ENCODE assay signal across 9 cellular contexts in genomic region chr7:142739927-142740492, GRCh38. TPM values are rescaled to one million over a fixed set of nuclear protein-coding genes. Genes with fewer than 3 reads are reported as not detected.
DNase-seq lines count a peak whose midpoint lies in the region; ATAC-seq and TF ChIP-seq lines count a peak whose summit lies in the region.
"Had no signal": no experiment of that assay in that cellular context is flagged by ENCODE, and none has a peak within 500 bp of the region (broad histone marks: within the 10 kb centered on the region; RNA-seq: fewer than 3 reads in every experiment).

No MANE protein-coding gene starts in this region.

- peak; percentile 54 to 60 for ATAC-seq in naive thymus-derived CD8-positive, alpha-beta T cell

- peak overlapping the region; percentile 33 for H3K27ac Mint-ChIP-seq in activated CD4-positive, alpha-beta memory T cell treated with anti-CD3 and anti-CD28 coated beads for 36 hours
- no peak overlapping the region for H3K27ac Mint-ChIP-seq in activated CD4-positive, alpha-beta memory T cell treated with anti-CD3 and anti-CD28 coated beads, Interleukin-2, amount 10 ng/mL, durations not matched to agents 7 days and 5 days
- no peak overlapping the region for H3K27ac Mint-ChIP-seq in HFFc6
- H3K27ac Mint-ChIP-seq in naive thymus-derived CD8-positive, alpha-beta T cell = peak overlapping the region in 6 of 10 donors; percentile 29 to 89 (median 64)
- H3K27ac Mint-ChIP-seq: activated naive CD8-positive, alpha-beta T cell had no signal

- POLR2A ChIA-PET in activated CD4-positive, alpha-beta memory T cell treated with anti-CD3 and anti-CD28 coated beads for 36 hours (lab: Charles Lee) = no interaction called here
- POLR2A ChIA-PET in activated CD4-positive, alpha-beta memory T cell treated with anti-CD3 and anti-CD28 coated beads, Interleukin-2, amount 10 ng/mL, durations not matched to agents 7 days and 5 days (lab: Charles Lee) = no interaction called here
- POLR2A ChIA-PET in naive thymus-derived CD8-positive, alpha-beta T cell (lab: Charles Lee) = interaction anchor here (0.9 kb wide), 1 partner anchor 58 kb away, joined by 3 read pairs; no protein-coding TSS in a partner anchor

- H3K36me3 Mint-ChIP-seq in activated CD4-positive, alpha-beta memory T cell treated with anti-CD3 and anti-CD28 coated beads for 36 hours = no peaks in the 10 kb centered on the region
- H3K36me3 Mint-ChIP-seq in activated CD4-positive, alpha-beta memory T cell treated with anti-CD3 and anti-CD28 coated beads, Interleukin-2, amount 10 ng/mL, durations not matched to agents 7 days and 5 days (ENCODE audit: low read depth) = no peaks in the 10 kb centered on the region
- no peaks in the 10 kb centered on the region for H3K36me3 Mint-ChIP-seq in HFFc6 (ENCODE audit: low read depth)
- no peaks in the 10 kb centered on the region for H3K36me3 Mint-ChIP-seq in naive thymus-derived CD8-positive, alpha-beta T cell
- H3K36me3 Mint-ChIP-seq: activated naive CD8-positive, alpha-beta T cell had no signal

- no peaks in the 10 kb centered on the region for H3K9me3 Mint-ChIP-seq in activated CD4-positive, alpha-beta memory T cell treated with anti-CD3 and anti-CD28 coated beads for 36 hours
- H3K9me3 Mint-ChIP-seq in activated CD4-positive, alpha-beta memory T cell treated with anti-CD3 and anti-CD28 coated beads, Interleukin-2, amount 10 ng/mL, durations not matched to agents 7 days and 5 days = no peaks in the 10 kb centered on the region
- H3K9me3 Mint-ChIP-seq in HFFc6 = no peaks in the 10 kb centered on the region
- H3K9me3 Mint-ChIP-seq in naive thymus-derived CD8-positive, alpha-beta T cell = no peaks in the 10 kb centered on the region

- TF ChIP-seq CTCF in HFFc6 (IDR thresholded peaks at IDR 0.05) = peak; percentile 3; the same call in 1 of the 2 replicates

- no peaks in the 10 kb centered on the region for H3K4me1 Mint-ChIP-seq in activated CD4-positive, alpha-beta memory T cell treated with anti-CD3 and anti-CD28 coated beads for 36 hours (ENCODE audit: low read depth)
- peaks cover 2% of the 10 kb centered on the region for H3K4me1 Mint-ChIP-seq in activated CD4-positive, alpha-beta memory T cell treated with anti-CD3 and anti-CD28 coated beads, Interleukin-2, amount 10 ng/mL, durations not matched to agents 7 days and 5 days
- H3K4me1 Mint-ChIP-seq in HFFc6 (ENCODE audit: low read depth) = 0 out of 2 replicates have a peak, but pooled peaks cover under 1% of the 10 kb centered on the region
- H3K4me1 Mint-ChIP-seq in naive thymus-derived CD8-positive, alpha-beta T cell = peaks cover 0 to 28% (median 6%) of the 10 kb centered on the region in 4 donors

- CTCF ChIA-PET in activated CD4-positive, alpha-beta memory T cell treated with anti-CD3 and anti-CD28 coated beads for 36 hours (lab: Charles Lee) = no interaction called here
- CTCF ChIA-PET in activated CD4-positive, alpha-beta memory T cell treated with anti-CD3 and anti-CD28 coated beads, Interleukin-2, amount 10 ng/mL, durations not matched to agents 7 days and 5 days (lab: Charles Lee) = no interaction called here

- intact Hi-C loops in activated CD4-positive, alpha-beta memory T cell treated with anti-CD3 and anti-CD28 coated beads for 36 hours (cut with micrococcal nuclease) = no loop called here

- H3K27me3 Mint-ChIP-seq in activated CD4-positive, alpha-beta memory T cell treated with anti-CD3 and anti-CD28 coated beads for 36 hours = no peaks in the 10 kb centered on the region
- no peaks in the 10 kb centered on the region for H3K27me3 Mint-ChIP-seq in activated CD4-positive, alpha-beta memory T cell treated with anti-CD3 and anti-CD28 coated beads, Interleukin-2, amount 10 ng/mL, durations not matched to agents 7 days and 5 days
- H3K27me3 Mint-ChIP-seq in HFFc6 (ENCODE audit: insufficient read depth) = peaks cover 4% of the 10 kb centered on the region; the same call in 1 of the 2 replicates
- H3K27me3 Mint-ChIP-seq in naive thymus-derived CD8-positive, alpha-beta T cell = no peaks in the 10 kb centered on the region
- H3K27me3 Mint-ChIP-seq: activated naive CD8-positive, alpha-beta T cell had no signal

- DNase-seq in activated CD4-positive, alpha-beta memory T cell treated with anti-CD3 and anti-CD28 coated beads for 36 hours = no peak
- no peak for DNase-seq in activated CD4-positive, alpha-beta memory T cell treated with anti-CD3 and anti-CD28 coated beads, Interleukin-2, amount 10 ng/mL, durations not matched to agents 7 days and 5 days
- DNase-seq in HFFc6 (no peak), NAMALWA (ENCODE audit: low spot score) (peak; percentile 80), pons (ENCODE audit: low spot score) (no peak), NCI-H187 treated with DMSO at 0.1 percent for 48 hours (lab: John Stamatoyannopoulos, UW) (no peak)
- no peak for DNase-seq in naive thymus-derived CD8-positive, alpha-beta T cell
- DNase-seq in stimulated activated naive CD4-positive, alpha-beta T cell treated with Interleukin-2 at 50 U/mL for 16 hours (lab: John Stamatoyannopoulos, UW) = no peak

- peak overlapping the region; percentile 43 for H3K4me3 Mint-ChIP-seq in activated CD4-positive, alpha-beta memory T cell treated with anti-CD3 and anti-CD28 coated beads for 36 hours
- H3K4me3 Mint-ChIP-seq in activated CD4-positive, alpha-beta memory T cell treated with anti-CD3 and anti-CD28 coated beads, Interleukin-2, amount 10 ng/mL, durations not matched to agents 7 days and 5 days = no peak overlapping the region
- no peak overlapping the region for H3K4me3 Mint-ChIP-seq in HFFc6
- H3K4me3 Mint-ChIP-seq in naive thymus-derived CD8-positive, alpha-beta T cell = peak overlapping the region in 8 of 10 donors; percentile 33 to 75 (median 59)
- H3K4me3 Mint-ChIP-seq: activated naive CD8-positive, alpha-beta T cell had no signal

RNA-seq across cellular contexts. Expression of gene PRSS1, which starts 9.3 kb away (rescaled TPM):
- total RNA-seq in activated CD4-positive, alpha-beta memory T cell treated with anti-CD3 and anti-CD28 coated beads for 36 hours = not detected
- total RNA-seq in activated CD4-positive, alpha-beta memory T cell treated with anti-CD3 and anti-CD28 coated beads, Interleukin-2, amount 10 ng/mL, durations not matched to agents 7 days and 5 days = not detected
- total RNA-seq in HFFc6 (2021; fragmentation: NEBNext Ultra II Directional; extraction: Animal tissue kit (Norgen Biotek cat#: 25700)) = not detected
- total RNA-seq in naive thymus-derived CD8-positive, alpha-beta T cell = not detected
- polyA plus RNA-seq in naive thymus-derived CD8-positive, alpha-beta T cell = not detected

RNA-seq across cellular contexts. Expression of gene PRSS2, which starts 30.8 kb away (rescaled TPM):
- total RNA-seq in activated CD4-positive, alpha-beta memory T cell treated with anti-CD3 and anti-CD28 coated beads for 36 hours = not detected
- total RNA-seq in activated CD4-positive, alpha-beta memory T cell treated with anti-CD3 and anti-CD28 coated beads, Interleukin-2, amount 10 ng/mL, durations not matched to agents 7 days and 5 days = not detected
- total RNA-seq in HFFc6 (2021; fragmentation: NEBNext Ultra II Directional; extraction: Animal tissue kit (Norgen Biotek cat#: 25700)) = not detected
- not detected for total RNA-seq in naive thymus-derived CD8-positive, alpha-beta T cell
- not detected for polyA plus RNA-seq in naive thymus-derived CD8-positive, alpha-beta T cell

Comparison
In these comparisons a context has a peak if more than half of its experiments do, and no peak if none do; other contexts are left out.
1. H3K27ac Mint-ChIP-seq: peak in activated CD4-positive, alpha-beta memory T cell treated with anti-CD3 and anti-CD28 coated beads for 36 hours (single experiment) and naive thymus-derived CD8-positive, alpha-beta T cell (6 of 10); none in activated CD4-positive, alpha-beta memory T cell treated with anti-CD3 and anti-CD28 coated beads, Interleukin-2, amount 10 ng/mL, durations not matched to agents 7 days and 5 days (single experiment) and HFFc6 (single experiment).
2. H3K4me3 Mint-ChIP-seq: peak in activated CD4-positive, alpha-beta memory T cell treated with anti-CD3 and anti-CD28 coated beads for 36 hours (single experiment) and naive thymus-derived CD8-positive, alpha-beta T cell (8 of 10); none in activated CD4-positive, alpha-beta memory T cell treated with anti-CD3 and anti-CD28 coated beads, Interleukin-2, amount 10 ng/mL, durations not matched to agents 7 days and 5 days (single experiment) and HFFc6 (single experiment).